ENCODE assay signal across 11 cellular contexts in genomic region chr3:154181127-154181691, GRCh38.
A peak's percentile ranks its signal among the peaks of the same experiment; 100 is the strongest.
DNase-seq lines count a peak whose midpoint lies in the region; ATAC-seq and TF ChIP-seq lines count a peak whose summit lies in the region.
"Had no signal": no experiment of that assay in that cellular context is flagged by ENCODE, and none has a peak within 500 bp of the region (broad histone marks: within the 10 kb centered on the region; RNA-seq: fewer than 3 reads in every experiment).

No MANE protein-coding gene starts in this region.

- no peak overlapping the region for H3K27ac ChIP-seq in PC-3 (ENCODE audit: low read length)
- peak overlapping the region; percentile 84 to 97 (median 90) for H3K27ac ChIP-seq in gastroesophageal sphincter
- peak overlapping the region in 3 of 5 donors; percentile 46 to 76 (median 51) for H3K27ac ChIP-seq in stomach
- H3K27ac ChIP-seq: gastrocnemius medialis had no signal

- POLR2A ChIA-PET in PC-3 (lab: Charles Lee; ENCODE audit: unreplicated experiment), result no interaction called here

- H3K9ac ChIP-seq in PC-3 (ENCODE audit: low read length), result no peak overlapping the region

- TF ChIP-seq EP300 in gastroesophageal sphincter (IDR thresholded peaks at IDR 0.05) (peak; percentile 78), stomach (IDR thresholded peaks at IDR 0.05) (no peak)

- no peaks in the 10 kb centered on the region for H4K20me1 ChIP-seq in PC-3 (ENCODE audit: low read length)

- H3K4me1 ChIP-seq in PC-3 (ENCODE audit: insufficient read depth, low read length), result no peaks in the 10 kb centered on the region
- peaks cover 8 to 60% (median 9%) of the 10 kb centered on the region in 3 donors for H3K4me1 ChIP-seq in gastroesophageal sphincter
- peaks cover 4 to 27% (median 19%) of the 10 kb centered on the region in 4 donors for H3K4me1 ChIP-seq in stomach
- H3K4me1 ChIP-seq: gastrocnemius medialis had no signal

- TF ChIP-seq CTCF in PC-3 (conservative IDR thresholded peaks at IDR 0.05; ENCODE audit: low read depth, low read length), result no peak
- TF ChIP-seq CTCF in gastroesophageal sphincter (IDR thresholded peaks at IDR 0.05), result no peak
- no peak for TF ChIP-seq CTCF in stomach (IDR thresholded peaks at IDR 0.05)

- ATAC-seq in PC-3 (no peak), gastroesophageal sphincter (peak; percentile 83), GM18520 (IDR thresholded peaks at IDR 0.05; ENCODE audit: unreplicated experiment) (no peak)
- ATAC-seq: gastrocnemius medialis had no signal

- WGBS in gastroesophageal sphincter (ENCODE audit: low coverage in 1 of 2), 2 donors, result 10 to 24% methylated on average over 6 of the region's 6 CpGs
- WGBS in stomach, 5 donors, result 61 to 69% (median 68%) methylated on average over 6 of the region's 6 CpGs

- TF ChIP-seq POLR2A in gastroesophageal sphincter (IDR thresholded peaks at IDR 0.05) (no peak), stomach (IDR thresholded peaks at IDR 0.05) (no peak)

- H3K4me3 ChIP-seq in PC-3 (ENCODE audit: low read length) (no peak overlapping the region), gastroesophageal sphincter (no peak overlapping the region), stomach (no peak overlapping the region)
- H3K4me3 ChIP-seq: gastrocnemius medialis had no signal

- H3F3A ChIP-seq in PC-3 (ENCODE audit: low read length, unreplicated experiment), result no peaks in the 10 kb centered on the region

- no peaks in the 10 kb centered on the region for H3K36me3 ChIP-seq in PC-3 (ENCODE audit: low read depth, low read length)
- H3K36me3 ChIP-seq in gastroesophageal sphincter, result no peaks in the 10 kb centered on the region
- H3K36me3 ChIP-seq in stomach, result no peaks in the 10 kb centered on the region
- H3K36me3 ChIP-seq: gastrocnemius medialis had no signal

- CTCF ChIA-PET in PC-3 (lab: Charles Lee), result no interaction called here

- H2AFZ ChIP-seq in PC-3 (ENCODE audit: low read length), result no peak overlapping the region

- H3K27me3 ChIP-seq in PC-3 (ENCODE audit: low read length) (no peaks in the 10 kb centered on the region), gastroesophageal sphincter (no peaks in the 10 kb centered on the region), stomach (no peaks in the 10 kb centered on the region)
- H3K27me3 ChIP-seq: gastrocnemius medialis had no signal

- no peak overlapping the region for H3K4me2 ChIP-seq in PC-3 (ENCODE audit: low read length)

- DNase-seq in NCI-H1092 treated with DMSO at 0.1 percent for 48 hours (lab: John Stamatoyannopoulos, UW) (peak; percentile 45), NCI-H1092 (lab: John Stamatoyannopoulos, UW) (no peak), PC-3 (peak; percentile 25), stomach (no peak), HuH-7.5 (ENCODE audit: low spot score) (no peak), midbrain (lab: John Stamatoyannopoulos, UW) (no peak)
- DNase-seq: activated CD4-positive, CD25-positive, alpha-beta regulatory T cell treated with anti-CD3 and anti-CD28 coated beads, Interleukin-2, amount 50 U/mL, for 72 hours; gastrocnemius medialis; kidney had no signal

- no TSS peak for BruUV-seq in PC-3 (replicated peaks; lab: Mats Ljungman, UMichigan)

- no peaks in the 10 kb centered on the region for H3K79me2 ChIP-seq in PC-3 (ENCODE audit: low read length)

- intact Hi-C loops in PC-3 (cut with micrococcal nuclease) (no loop called here), stomach (cut with DNase I; ENCODE audit: low total_unique reads) (no loop called here)

- no peaks in the 10 kb centered on the region for H3K9me2 ChIP-seq in PC-3 (replicated peaks; ENCODE audit: low read length)

- H3K9me3 ChIP-seq in PC-3 (ENCODE audit: low read length) (no peaks in the 10 kb centered on the region), gastroesophageal sphincter (peaks cover 0 to 5% (median 0%) of the 10 kb centered on the region in 3 donors), stomach (no peaks in the 10 kb centered on the region)
- H3K9me3 ChIP-seq: gastrocnemius medialis had no signal

Comparison
In these comparisons a context has a peak if more than half of its experiments do, and no peak if none do; other contexts are left out.
1. DNase-seq: peak in NCI-H1092 treated with DMSO at 0.1 percent for 48 hours (single experiment) and PC-3 (single experiment); none in NCI-H1092 (single experiment), stomach (single experiment), HuH-7.5 (single experiment) and midbrain (single experiment).